1 cellular context compared by ENCODE assay signal in the genomic region with DNA sequence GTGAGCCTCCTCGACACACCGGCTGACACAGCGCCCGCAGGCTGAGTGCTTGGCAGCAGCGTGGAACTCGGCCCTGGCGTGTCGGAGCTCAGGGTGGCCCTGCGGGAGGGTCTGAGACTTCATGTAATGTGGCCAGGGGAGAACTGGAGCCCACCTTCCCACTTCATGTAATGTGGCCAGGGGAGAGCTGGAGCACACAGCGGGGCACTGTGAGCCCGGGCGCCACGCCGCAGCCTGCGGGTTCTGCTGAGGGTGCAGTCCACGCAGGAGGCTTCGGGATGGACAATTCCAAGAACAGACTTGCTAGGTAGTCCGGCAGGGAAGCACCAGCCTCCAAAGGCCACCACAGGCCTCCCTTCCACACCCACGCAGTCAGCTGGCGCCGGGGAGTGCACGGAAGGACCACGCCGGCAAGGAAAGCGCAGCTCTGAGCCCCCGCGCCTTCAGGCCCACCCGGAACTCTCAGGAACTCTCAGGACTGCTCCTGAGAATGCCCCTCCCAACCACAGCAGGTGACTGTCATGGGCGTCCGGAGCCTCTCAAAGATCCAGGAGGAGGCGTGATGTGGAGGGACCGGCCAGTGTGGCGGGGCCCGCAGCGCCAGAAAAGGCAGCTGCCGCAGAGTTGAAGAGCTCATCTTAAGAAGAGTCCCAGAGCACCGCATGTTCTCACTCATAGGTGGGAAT.
TF ChIP-seq lines count a peak whose summit lies in the region.

No MANE protein-coding gene starts in this region.

TF ChIP-seq in SK-N-SH treated with all-trans-retinoic acid at 6 μM for 48 hours, 23 proteins besides CTCF, POLR2A, EP300 and RAD21 (continued from another document):
- TF ChIP-seq, protein P1, sequence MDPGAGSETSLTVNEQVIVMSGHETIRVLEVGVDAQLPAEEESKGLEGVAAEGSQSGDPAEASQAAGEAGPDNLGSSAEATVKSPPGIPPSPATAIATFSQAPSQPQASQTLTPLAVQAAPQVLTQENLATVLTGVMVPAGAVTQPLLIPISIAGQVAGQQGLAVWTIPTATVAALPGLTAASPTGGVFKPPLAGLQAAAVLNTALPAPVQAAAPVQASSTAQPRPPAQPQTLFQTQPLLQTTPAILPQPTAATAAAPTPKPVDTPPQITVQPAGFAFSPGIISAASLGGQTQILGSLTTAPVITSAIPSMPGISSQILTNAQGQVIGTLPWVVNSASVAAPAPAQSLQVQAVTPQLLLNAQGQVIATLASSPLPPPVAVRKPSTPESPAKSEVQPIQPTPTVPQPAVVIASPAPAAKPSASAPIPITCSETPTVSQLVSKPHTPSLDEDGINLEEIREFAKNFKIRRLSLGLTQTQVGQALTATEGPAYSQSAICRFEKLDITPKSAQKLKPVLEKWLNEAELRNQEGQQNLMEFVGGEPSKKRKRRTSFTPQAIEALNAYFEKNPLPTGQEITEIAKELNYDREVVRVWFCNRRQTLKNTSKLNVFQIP (CRISPR knock-in tag; IDR thresholded peaks at IDR 0.05; ENCODE audit: borderline replicate concordance, low read depth), result no peak
TF ChIP-seq in SK-N-SH treated with all-trans-retinoic acid at 6 μM for 48 hours: peak in this region for 0.
